Comparison of ENCODE assay signal across 35 cellular contexts in the genomic region with DNA sequence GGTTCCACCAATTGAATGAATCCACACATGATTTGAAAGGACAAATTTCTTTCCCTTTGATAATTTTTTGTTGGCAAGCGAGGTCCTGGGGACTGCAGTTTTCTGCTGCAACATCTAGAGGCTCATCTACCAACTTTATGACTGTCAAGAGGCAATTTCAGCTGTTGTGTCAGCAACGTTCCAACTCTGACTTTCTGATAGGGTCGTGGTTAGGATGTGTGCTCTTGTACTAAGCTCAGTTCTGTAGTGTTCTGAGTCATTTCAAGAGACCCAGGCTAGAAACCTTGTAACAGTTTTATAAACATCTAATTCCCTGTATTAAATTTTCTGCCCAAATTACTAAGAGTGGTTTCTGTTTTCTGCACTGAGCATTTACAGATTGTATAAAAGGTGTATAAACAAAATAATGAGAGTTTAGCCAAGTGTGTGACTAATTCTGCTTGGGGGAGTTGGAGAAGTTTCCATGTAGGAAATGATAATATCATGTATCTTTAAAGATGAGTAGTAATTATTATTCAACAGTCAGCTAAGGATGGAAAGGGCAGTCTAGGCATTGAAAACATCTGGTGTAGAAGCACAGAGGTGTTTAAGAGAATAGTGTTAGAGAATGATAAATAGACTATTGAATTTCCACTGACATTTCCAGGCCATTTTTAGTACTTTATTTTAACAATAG.
DNase-seq lines count a peak whose midpoint lies in the region; ATAC-seq and TF ChIP-seq lines count a peak whose summit lies in the region.
"Had no signal": no experiment of that assay in that cellular context is flagged by ENCODE, and none has a peak within 500 bp of the region (broad histone marks: within the 10 kb centered on the region; RNA-seq: fewer than 3 reads in every experiment).

No MANE protein-coding gene starts in this region.

- DNase-seq in activated naive CD8-positive, alpha-beta T cell treated with anti-CD3 and anti-CD28 coated beads, Interleukin-2, amount 50 U/mL, for 24 hours, result no peak
- no peak for DNase-seq in activated naive CD8-positive, alpha-beta T cell treated with anti-CD3 and anti-CD28 coated beads for 36 hours
- DNase-seq in HCEC 1CT, result peak; percentile 54
- no peak for DNase-seq in stimulated activated naive B cell treated with anti-CD40 and anti-IgM and Interleukin-4, amounts not matched to agents 10 μg/mL and 1 μg/mL and 100 μg/mL, for 72 hours
- DNase-seq in SIG-M5 (lab: John Stamatoyannopoulos, UW), result no peak
- no peak for DNase-seq in A673 (ENCODE audit: low spot score)
- DNase-seq: activated B cell treated with CpG ODN at 0.5 μM for 24 hours; activated CD8-positive, alpha-beta memory T cell treated with anti-CD3 and anti-CD28 coated beads for 24 hours; activated naive CD4-positive, alpha-beta T cell treated with Interleukin-2 at 50 U/mL for 16 hours; activated T-cell treated with anti-CD3 and anti-CD28 coated beads, Interleukin-2, amount 50 U/mL, for 48 hours; amygdala; brain microvascular endothelial cell; cerebellar nuclear complex; dermis blood vessel endothelial cell; DMS 273 treated with DMSO at 0.1 percent for 48 hours; EL; endodermal cell; foreskin melanocyte; heart right ventricle; kidney; left ventricle myocardium superior; mesendoderm; MM.1S; NCI-H1417; NCI-H2081; NCI-H526; small intestine; stimulated activated CD4-positive, alpha-beta T cell treated with anti-CD3 and anti-CD28 coated beads, Interleukin-2, amount 100 ng/mL, for 24 hours had no signal

- TF ChIP-seq CTCF in OCI-LY3 (IDR thresholded peaks at IDR 0.05; ENCODE audit: low read depth, low read length) (no peak), A673 (conservative IDR thresholded peaks at IDR 0.05; ENCODE audit: low read depth, low read length) (no peak)

- H3K4me3 ChIP-seq in OCI-LY3 (ENCODE audit: low read length) (peak overlapping the region; percentile 27), A673 (ENCODE audit: low read depth, low read length, poor library complexity, severe bottlenecking) (no peak overlapping the region)
- H3K4me3 ChIP-seq: BLaER1, esophagus muscularis mucosa, heart right ventricle, K562, SK-N-MC had no signal

- H3K36me3 ChIP-seq in OCI-LY3 (replicated peaks; ENCODE audit: low read depth, low read length), result no peaks in the 10 kb centered on the region
- no peaks in the 10 kb centered on the region for H3K36me3 ChIP-seq in A673 (ENCODE audit: insufficient read depth, low read length, poor library complexity, severe bottlenecking)
- H3K36me3 ChIP-seq: BLaER1, brain microvascular endothelial cell, esophagus muscularis mucosa, heart right ventricle had no signal

- no peak overlapping the region for H2AFZ ChIP-seq in OCI-LY3 (ENCODE audit: low read depth, low read length)

- no peak overlapping the region for H3K9ac ChIP-seq in OCI-LY3 (ENCODE audit: low read length)
- H3K9ac ChIP-seq: BLaER1 had no signal

- H3K4me1 Mint-ChIP-seq in activated naive CD8-positive, alpha-beta T cell treated with anti-CD3 and anti-CD28 coated beads, Interleukin-2, amount 50 U/mL, for 24 hours, result no peaks in the 10 kb centered on the region
- H3K4me1 Mint-ChIP-seq in activated naive CD8-positive, alpha-beta T cell treated with anti-CD3 and anti-CD28 coated beads for 36 hours, result no peaks in the 10 kb centered on the region
- H3K4me1 Mint-ChIP-seq in stimulated activated naive B cell treated with anti-CD40 and anti-IgM and Interleukin-4, amounts not matched to agents 10 μg/mL and 1 μg/mL and 100 μg/mL, for 72 hours, result peaks cover 0 to 5% of the 10 kb centered on the region in 2 donors
- H3K4me1 Mint-ChIP-seq: activated B cell treated with CpG ODN at 0.5 μM for 24 hours had no signal

- H3K4me1 ChIP-seq in OCI-LY3 (ENCODE audit: low read length) (peaks cover 30% of the 10 kb centered on the region), A673 (ENCODE audit: insufficient read depth, low read length, poor library complexity, severe bottlenecking) (no peaks in the 10 kb centered on the region)
- H3K4me1 ChIP-seq: esophagus muscularis mucosa, heart right ventricle had no signal

- H3K27me3 ChIP-seq in OCI-LY3 (ENCODE audit: low read depth, low read length) (no peaks in the 10 kb centered on the region), A673 (replicated peaks; ENCODE audit: insufficient read depth, low read depth, low read length, poor library complexity) (no peaks in the 10 kb centered on the region)
- H3K27me3 ChIP-seq: BLaER1, brain microvascular endothelial cell, esophagus muscularis mucosa had no signal

- intact Hi-C loops in A673 (cut with micrococcal nuclease; ENCODE audit: unreplicated experiment), result no loop called here

- H3K27ac ChIP-seq in OCI-LY3 (ENCODE audit: low read length) (peak overlapping the region; percentile 32), A673 (ENCODE audit: low read depth, low read length, poor library complexity, severe bottlenecking) (no peak overlapping the region)
- H3K27ac ChIP-seq: BLaER1, brain microvascular endothelial cell, esophagus muscularis mucosa, heart right ventricle, SK-N-MC had no signal

- H4K20me1 ChIP-seq in OCI-LY3 (ENCODE audit: insufficient read depth, low read length), result no peaks in the 10 kb centered on the region
- H4K20me1 ChIP-seq: BLaER1 had no signal

- no peaks in the 10 kb centered on the region for H3K36me3 Mint-ChIP-seq in activated naive CD8-positive, alpha-beta T cell treated with anti-CD3 and anti-CD28 coated beads, Interleukin-2, amount 50 U/mL, for 24 hours (ENCODE audit: low read depth)
- H3K36me3 Mint-ChIP-seq in activated naive CD8-positive, alpha-beta T cell treated with anti-CD3 and anti-CD28 coated beads for 36 hours, result no peaks in the 10 kb centered on the region
- H3K36me3 Mint-ChIP-seq in stimulated activated naive B cell treated with anti-CD40 and anti-IgM and Interleukin-4, amounts not matched to agents 10 μg/mL and 1 μg/mL and 100 μg/mL, for 72 hours, result no peaks in the 10 kb centered on the region
- H3K36me3 Mint-ChIP-seq: type B pancreatic cell had no signal

- no TSS peak for BruUV-seq in A673 (replicated peaks; lab: Mats Ljungman, UMichigan)

- H3K4me2 ChIP-seq in OCI-LY3 (ENCODE audit: low read length), result peak overlapping the region; percentile 62
- H3K4me2 ChIP-seq: BLaER1 had no signal

- no peaks in the 10 kb centered on the region for H3K79me2 ChIP-seq in OCI-LY3 (ENCODE audit: low read length)

- CTCF ChIA-PET in A673 (lab: Charles Lee), result no interaction called here

- peaks cover 10% of the 10 kb centered on the region for H3K27me3 Mint-ChIP-seq in activated naive CD8-positive, alpha-beta T cell treated with anti-CD3 and anti-CD28 coated beads, Interleukin-2, amount 50 U/mL, for 24 hours
- H3K27me3 Mint-ChIP-seq in activated naive CD8-positive, alpha-beta T cell treated with anti-CD3 and anti-CD28 coated beads for 36 hours, result peaks cover 16% of the 10 kb centered on the region
- peaks cover 14 to 28% of the 10 kb centered on the region in 2 donors for H3K27me3 Mint-ChIP-seq in stimulated activated naive B cell treated with anti-CD40 and anti-IgM and Interleukin-4, amounts not matched to agents 10 μg/mL and 1 μg/mL and 100 μg/mL, for 72 hours
- H3K27me3 Mint-ChIP-seq: type B pancreatic cell had no signal

- peak; percentile 46 for ATAC-seq in activated naive CD8-positive, alpha-beta T cell treated with anti-CD3 and anti-CD28 coated beads, Interleukin-2, amount 50 U/mL, for 24 hours
- ATAC-seq in stimulated activated naive B cell treated with anti-CD40 and anti-IgM and Interleukin-4, amounts not matched to agents 10 μg/mL and 1 μg/mL and 100 μg/mL, for 72 hours (replicated peaks), result peak; percentile 31 to 71
- ATAC-seq: HCT116, heart right ventricle, K562, left ventricle myocardium superior had no signal

- no peaks in the 10 kb centered on the region for H3K9me3 Mint-ChIP-seq in activated naive CD8-positive, alpha-beta T cell treated with anti-CD3 and anti-CD28 coated beads, Interleukin-2, amount 50 U/mL, for 24 hours
- no peaks in the 10 kb centered on the region for H3K9me3 Mint-ChIP-seq in activated naive CD8-positive, alpha-beta T cell treated with anti-CD3 and anti-CD28 coated beads for 36 hours
- H3K9me3 Mint-ChIP-seq in stimulated activated naive B cell treated with anti-CD40 and anti-IgM and Interleukin-4, amounts not matched to agents 10 μg/mL and 1 μg/mL and 100 μg/mL, for 72 hours, result no peaks in the 10 kb centered on the region
- H3K9me3 Mint-ChIP-seq: activated B cell treated with CpG ODN at 0.5 μM for 24 hours, endodermal cell, type B pancreatic cell had no signal

- POLR2A ChIA-PET in A673 (lab: Charles Lee; ENCODE audit: low non-redundant PET), result no interaction called here

- no peak overlapping the region for H3K27ac Mint-ChIP-seq in activated naive CD8-positive, alpha-beta T cell treated with anti-CD3 and anti-CD28 coated beads, Interleukin-2, amount 50 U/mL, for 24 hours
- H3K27ac Mint-ChIP-seq in activated naive CD8-positive, alpha-beta T cell treated with anti-CD3 and anti-CD28 coated beads for 36 hours, result no peak overlapping the region
- no peak overlapping the region for H3K27ac Mint-ChIP-seq in stimulated activated naive B cell treated with anti-CD40 and anti-IgM and Interleukin-4, amounts not matched to agents 10 μg/mL and 1 μg/mL and 100 μg/mL, for 72 hours
- H3K27ac Mint-ChIP-seq: activated B cell treated with CpG ODN at 0.5 μM for 24 hours, endodermal cell, type B pancreatic cell had no signal

- H3K9me3 ChIP-seq in OCI-LY3 (ENCODE audit: insufficient read depth, low read length) (no peaks in the 10 kb centered on the region), A673 (ENCODE audit: low read depth, low read length, poor library complexity, severe bottlenecking) (no peaks in the 10 kb centered on the region)
- H3K9me3 ChIP-seq: BLaER1, esophagus muscularis mucosa, heart right ventricle had no signal

- no peak overlapping the region for H3K4me3 Mint-ChIP-seq in activated naive CD8-positive, alpha-beta T cell treated with anti-CD3 and anti-CD28 coated beads, Interleukin-2, amount 50 U/mL, for 24 hours
- no peak overlapping the region for H3K4me3 Mint-ChIP-seq in activated naive CD8-positive, alpha-beta T cell treated with anti-CD3 and anti-CD28 coated beads for 36 hours
- no peak overlapping the region for H3K4me3 Mint-ChIP-seq in stimulated activated naive B cell treated with anti-CD40 and anti-IgM and Interleukin-4, amounts not matched to agents 10 μg/mL and 1 μg/mL and 100 μg/mL, for 72 hours
- H3K4me3 Mint-ChIP-seq: activated B cell treated with CpG ODN at 0.5 μM for 24 hours, endodermal cell, type B pancreatic cell had no signal
